Comparison of ENCODE assay signal across 12 cellular contexts in genomic region chr17:77724876-77725615, GRCh38.
DNase-seq lines count a peak whose midpoint lies in the region; ATAC-seq lines count a peak whose summit lies in the region.
"Had no signal": no experiment of that assay in that cellular context is flagged by ENCODE, and none has a peak within 500 bp of the region (broad histone marks: within the 10 kb centered on the region; RNA-seq: fewer than 3 reads in every experiment).

No MANE protein-coding gene starts in this region.

- H3K27me3 ChIP-seq in H7 (ENCODE audit: control insufficient read depth, insufficient read depth, low read length) = no peaks in the 10 kb centered on the region
- H3K27me3 ChIP-seq: BE2C, foreskin keratinocyte had no signal

- ATAC-seq in HG02840 (IDR thresholded peaks at IDR 0.05; ENCODE audit: low FRiP score, unreplicated experiment) (no peak), GM21529 (IDR thresholded peaks at IDR 0.05; ENCODE audit: unreplicated experiment) (no peak)
- ATAC-seq: foreskin keratinocyte had no signal

- no peaks in the 10 kb centered on the region for H3K36me3 ChIP-seq in H7 (replicated peaks; ENCODE audit: control insufficient read depth, insufficient read depth, low read length)
- H3K36me3 ChIP-seq: BE2C had no signal

- DNase-seq in COR-L47 (lab: John Stamatoyannopoulos, UW) (peak; percentile 24), H7 (peak; percentile 19), NCI-H345 (lab: John Stamatoyannopoulos, UW) (peak; percentile 80), left kidney (ENCODE audit: low read depth, low spot score) (peak; percentile 60), cerebellar nuclear complex (lab: John Stamatoyannopoulos, UW) (no peak), NCI-H146 treated with DMSO at 0.1 percent for 48 hours (lab: John Stamatoyannopoulos, UW; ENCODE audit: unreplicated experiment) (no peak)
- DNase-seq: BE2C; effector CD4-positive, alpha-beta T cell; foreskin keratinocyte; stimulated activated naive CD4-positive, alpha-beta T cell treated with Interleukin-2 at 50 U/mL for 16 hours had no signal

- H3K4me3 ChIP-seq in H7 (ENCODE audit: insufficient read depth, low read depth, low read length) = no peak overlapping the region

Comparison
In these comparisons a context has a peak if more than half of its experiments do, and no peak if none do; other contexts are left out.
1. DNase-seq: peak in COR-L47 (single experiment), H7 (single experiment), NCI-H345 (single experiment) and left kidney (single experiment); none in cerebellar nuclear complex (0 of 2) and NCI-H146 treated with DMSO at 0.1 percent for 48 hours (single experiment).